In genomic region chr13:28606466-28606865, GRCh38 we compare ENCODE assay signal across 1 cellular context.
TF ChIP-seq lines count a peak whose summit lies in the region.

No MANE protein-coding gene starts in this region.

TF ChIP-seq in GM23338, 12 proteins besides CTCF, POLR2A, EP300 and RAD21 (continued from another document):
- TF ChIP-seq REST (IDR thresholded peaks at IDR 0.05; ENCODE audit: unreplicated experiment) (no peak), JUNB (IDR thresholded peaks at IDR 0.05; ENCODE audit: unreplicated experiment) (no peak), EZH2 (IDR thresholded peaks at IDR 0.05; ENCODE audit: low read depth, unreplicated experiment) (no peak), ZNF331 (CRISPR knock-in tag; IDR thresholded peaks at IDR 0.05; ENCODE audit: low read depth) (no peak), EZH2phosphoT487 (IDR thresholded peaks at IDR 0.05; ENCODE audit: unreplicated experiment) (no peak), ZNF114 (CRISPR knock-in tag; IDR thresholded peaks at IDR 0.05) (no peak), NANOG (IDR thresholded peaks at IDR 0.05; ENCODE audit: borderline replicate concordance) (no peak)
